Comparison of ENCODE assay signal across 29 cellular contexts in the genomic region with DNA sequence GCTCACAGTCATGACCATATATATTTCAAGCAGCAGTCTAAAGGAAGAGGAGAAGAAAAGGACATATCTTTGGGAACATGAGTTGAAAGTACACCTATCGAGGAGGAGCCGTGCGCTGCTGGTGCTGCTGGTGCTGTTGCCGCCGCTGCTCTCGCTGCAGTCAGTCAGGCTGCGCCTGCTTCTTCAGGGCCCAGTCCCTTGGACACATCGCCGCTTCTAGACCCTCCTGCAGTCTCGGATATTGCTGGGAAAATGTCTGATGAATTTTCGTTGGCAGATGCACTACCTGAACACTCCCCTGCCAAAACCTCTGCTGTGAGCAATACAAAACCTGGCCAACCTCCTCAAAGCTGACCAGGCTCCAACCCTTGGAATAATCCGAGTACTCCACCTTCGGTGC.
"Had no signal": no experiment of that assay in that cellular context is flagged by ENCODE, and none has a peak within 500 bp of the region (broad histone marks: within the 10 kb centered on the region; RNA-seq: fewer than 3 reads in every experiment).

No MANE protein-coding gene starts in this region.

- H3K27ac Mint-ChIP-seq: mesothelial cell of epicardium; nephron; neural progenitor cell; stimulated activated naive B cell treated with anti-CD40 and anti-IgM and Interleukin-4, amounts not matched to agents 10 μg/mL and 1 μg/mL and 100 μg/mL, for 72 hours; stimulated activated naive CD8-positive, alpha-beta T cell treated with anti-CD3 and anti-CD28 coated beads, Interleukin-15, Interleukin-2, amounts not matched to agents 100 ng/mL and 50 ng/mL, for 24 hours had no signal

- H3K27ac ChIP-seq: esophagus muscularis mucosa, foreskin keratinocyte, gastroesophageal sphincter, heart left ventricle, neural progenitor cell, prostate gland, right atrium auricular region, sigmoid colon, tibial nerve, upper lobe of left lung, uterus had no signal

- FAIRE-seq: endothelial cell of umbilical vein, kidney had no signal

- H3K9me3 Mint-ChIP-seq: mesothelial cell of epicardium; nephron; neural progenitor cell; stimulated activated naive B cell treated with anti-CD40 and anti-IgM and Interleukin-4, amounts not matched to agents 10 μg/mL and 1 μg/mL and 100 μg/mL, for 72 hours; stimulated activated naive CD8-positive, alpha-beta T cell treated with anti-CD3 and anti-CD28 coated beads, Interleukin-15, Interleukin-2, amounts not matched to agents 100 ng/mL and 50 ng/mL, for 24 hours had no signal

- H3K79me2 ChIP-seq: hepatocyte had no signal

- H3K9ac ChIP-seq: neural progenitor cell had no signal

- H2AFZ ChIP-seq: hepatocyte, neural progenitor cell had no signal

- DNase-seq: dermis blood vessel endothelial cell; effector memory CD4-positive, alpha-beta T cell; foreskin keratinocyte; heart left ventricle; kidney; mesenchymal stem cell; mucosa of descending colon; naive B cell; nucleus accumbens; sigmoid colon; stimulated activated CD4-positive, alpha-beta T cell treated with anti-CD3 and anti-CD28 coated beads, Interleukin-2, amount 100 ng/mL, for 24 hours; stimulated activated CD4-positive, alpha-beta T cell treated with anti-CD3 and anti-CD28 coated beads, Interleukin-4, amount 100 ng/mL, for 24 hours; stimulated activated naive B cell treated with anti-CD40 and anti-IgM and Interleukin-4, amounts not matched to agents 10 μg/mL and 1 μg/mL and 100 μg/mL, for 72 hours; uterus had no signal

- H3K4me1 Mint-ChIP-seq: naive B cell; nephron; neural progenitor cell; stimulated activated naive B cell treated with anti-CD40 and anti-IgM and Interleukin-4, amounts not matched to agents 10 μg/mL and 1 μg/mL and 100 μg/mL, for 72 hours had no signal

- H3K36me3 Mint-ChIP-seq: mesothelial cell of epicardium, naive B cell, neural progenitor cell had no signal

- H3K9me3 ChIP-seq: esophagus muscularis mucosa, gastroesophageal sphincter, heart left ventricle, mucosa of descending colon, prostate gland, right atrium auricular region, sigmoid colon, thoracic aorta, tibial nerve, upper lobe of left lung, uterus had no signal

- H3K27me3 ChIP-seq: esophagus muscularis mucosa, foreskin keratinocyte, gastroesophageal sphincter, heart left ventricle, hepatocyte, neural progenitor cell, right atrium auricular region, sigmoid colon, tibial nerve, upper lobe of left lung, uterus had no signal

- H3K4me1 ChIP-seq: esophagus muscularis mucosa, gastroesophageal sphincter, neural progenitor cell, prostate gland, right atrium auricular region, sigmoid colon, tibial nerve, upper lobe of left lung, uterus had no signal

- H3K4me2 ChIP-seq: hepatocyte, neural progenitor cell had no signal

- H3K27me3 Mint-ChIP-seq: stimulated activated naive CD8-positive, alpha-beta T cell treated with anti-CD3 and anti-CD28 coated beads, Interleukin-15, Interleukin-2, amounts not matched to agents 100 ng/mL and 50 ng/mL, for 24 hours had no signal

- H3K4me3 Mint-ChIP-seq: mesothelial cell of epicardium; naive B cell; nephron; neural progenitor cell; stimulated activated naive B cell treated with anti-CD40 and anti-IgM and Interleukin-4, amounts not matched to agents 10 μg/mL and 1 μg/mL and 100 μg/mL, for 72 hours; stimulated activated naive CD8-positive, alpha-beta T cell treated with anti-CD3 and anti-CD28 coated beads, Interleukin-15, Interleukin-2, amounts not matched to agents 100 ng/mL and 50 ng/mL, for 24 hours had no signal

- ATAC-seq: foreskin keratinocyte; gastroesophageal sphincter; left lobe of liver; mucosa of descending colon; stimulated activated naive B cell treated with anti-CD40 and anti-IgM and Interleukin-4, amounts not matched to agents 10 μg/mL and 1 μg/mL and 100 μg/mL, for 72 hours had no signal

- H3K36me3 ChIP-seq: esophagus muscularis mucosa, gastroesophageal sphincter, heart left ventricle, neural progenitor cell, prostate gland, right atrium auricular region, sigmoid colon, thoracic aorta, tibial nerve, upper lobe of left lung, uterus had no signal

- H3K4me3 ChIP-seq: coronary artery, esophagus muscularis mucosa, gastroesophageal sphincter, heart left ventricle, hepatocyte, mucosa of descending colon, neural progenitor cell, prostate gland, right atrium auricular region, sigmoid colon, thoracic aorta, tibial nerve, upper lobe of left lung, uterus had no signal
